Comparison of ENCODE assay signal across 12 cellular contexts in the genomic region with DNA sequence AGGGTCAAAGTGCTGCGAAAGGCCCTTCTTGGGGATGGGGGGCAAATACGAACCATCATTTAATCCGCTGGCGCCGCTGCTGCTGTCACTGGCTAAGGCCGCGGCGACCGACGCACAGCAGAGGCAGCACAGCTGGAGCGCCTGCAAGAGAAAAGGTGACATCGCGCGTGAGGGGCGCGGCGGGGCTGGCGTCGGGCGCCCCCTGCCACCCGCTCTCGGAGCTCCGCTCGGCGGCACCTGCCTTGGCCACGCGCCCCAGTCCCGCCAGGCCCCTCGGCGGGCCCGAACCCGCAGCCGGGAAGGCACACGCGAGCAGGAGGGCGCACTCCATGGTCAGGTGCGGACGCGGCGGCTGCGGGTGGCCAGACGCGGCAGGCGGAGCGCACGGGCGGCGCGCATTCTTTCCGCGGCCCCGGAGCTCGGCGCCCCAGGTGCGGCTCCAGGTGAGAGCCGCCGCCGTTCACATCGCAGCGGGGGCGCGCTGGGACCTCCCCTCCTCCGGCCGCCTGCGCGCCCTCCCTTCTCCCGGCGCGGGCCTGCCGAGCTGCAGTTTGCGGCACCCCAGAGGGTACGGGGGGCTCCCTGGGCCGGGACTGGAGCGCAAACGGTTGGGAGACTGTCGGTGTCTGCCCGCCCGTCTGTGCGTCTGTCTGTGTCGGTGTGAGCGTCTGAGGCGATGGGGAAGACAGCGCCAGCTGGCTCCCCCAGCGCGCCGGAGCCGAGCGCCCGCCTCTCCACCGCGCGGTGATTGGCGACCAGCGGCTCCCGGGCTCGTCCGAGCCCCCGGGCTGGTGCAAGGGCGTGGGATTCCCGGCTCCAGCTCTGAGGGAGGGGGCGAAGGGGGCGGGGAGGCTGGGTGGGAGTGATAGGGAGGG. TPM values are rescaled to one million over a fixed set of nuclear protein-coding genes. Genes with fewer than 3 reads are reported as not detected.
DNase-seq lines count a peak whose midpoint lies in the region; ATAC-seq and TF ChIP-seq lines count a peak whose summit lies in the region.
"Had no signal": no experiment of that assay in that cellular context is flagged by ENCODE, and none has a peak within 500 bp of the region (broad histone marks: within the 10 kb centered on the region; RNA-seq: fewer than 3 reads in every experiment).

A gene with protein sequence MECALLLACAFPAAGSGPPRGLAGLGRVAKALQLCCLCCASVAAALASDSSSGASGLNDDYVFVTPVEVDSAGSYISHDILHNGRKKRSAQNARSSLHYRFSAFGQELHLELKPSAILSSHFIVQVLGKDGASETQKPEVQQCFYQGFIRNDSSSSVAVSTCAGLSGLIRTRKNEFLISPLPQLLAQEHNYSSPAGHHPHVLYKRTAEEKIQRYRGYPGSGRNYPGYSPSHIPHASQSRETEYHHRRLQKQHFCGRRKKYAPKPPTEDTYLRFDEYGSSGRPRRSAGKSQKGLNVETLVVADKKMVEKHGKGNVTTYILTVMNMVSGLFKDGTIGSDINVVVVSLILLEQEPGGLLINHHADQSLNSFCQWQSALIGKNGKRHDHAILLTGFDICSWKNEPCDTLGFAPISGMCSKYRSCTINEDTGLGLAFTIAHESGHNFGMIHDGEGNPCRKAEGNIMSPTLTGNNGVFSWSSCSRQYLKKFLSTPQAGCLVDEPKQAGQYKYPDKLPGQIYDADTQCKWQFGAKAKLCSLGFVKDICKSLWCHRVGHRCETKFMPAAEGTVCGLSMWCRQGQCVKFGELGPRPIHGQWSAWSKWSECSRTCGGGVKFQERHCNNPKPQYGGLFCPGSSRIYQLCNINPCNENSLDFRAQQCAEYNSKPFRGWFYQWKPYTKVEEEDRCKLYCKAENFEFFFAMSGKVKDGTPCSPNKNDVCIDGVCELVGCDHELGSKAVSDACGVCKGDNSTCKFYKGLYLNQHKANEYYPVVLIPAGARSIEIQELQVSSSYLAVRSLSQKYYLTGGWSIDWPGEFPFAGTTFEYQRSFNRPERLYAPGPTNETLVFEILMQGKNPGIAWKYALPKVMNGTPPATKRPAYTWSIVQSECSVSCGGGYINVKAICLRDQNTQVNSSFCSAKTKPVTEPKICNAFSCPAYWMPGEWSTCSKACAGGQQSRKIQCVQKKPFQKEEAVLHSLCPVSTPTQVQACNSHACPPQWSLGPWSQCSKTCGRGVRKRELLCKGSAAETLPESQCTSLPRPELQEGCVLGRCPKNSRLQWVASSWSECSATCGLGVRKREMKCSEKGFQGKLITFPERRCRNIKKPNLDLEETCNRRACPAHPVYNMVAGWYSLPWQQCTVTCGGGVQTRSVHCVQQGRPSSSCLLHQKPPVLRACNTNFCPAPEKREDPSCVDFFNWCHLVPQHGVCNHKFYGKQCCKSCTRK (N-terminal part only) (minus strand): TSS at position 670 of the 875 bp plus-strand sequence. CDS start 339 bp downstream, at position 331.

- WGBS in ectodermal cell, 2 experiments = 0 to 1% methylated on average over 102 of the region's 102 CpGs

- H3K4me1 Mint-ChIP-seq in neural crest cell = peaks cover 11% of the 10 kb centered on the region
- no peaks in the 10 kb centered on the region for H3K4me1 Mint-ChIP-seq in naive thymus-derived CD8-positive, alpha-beta T cell

- H3K36me3 Mint-ChIP-seq in neural crest cell (ENCODE audit: low read depth) = no peaks in the 10 kb centered on the region
- H3K36me3 Mint-ChIP-seq in naive thymus-derived CD8-positive, alpha-beta T cell = peaks cover 0 to 7% (median 3%) of the 10 kb centered on the region in 3 donors

- TF ChIP-seq CTCF in LNCaP clone FGC (IDR thresholded peaks at IDR 0.05; ENCODE audit: control insufficient read depth, extremely low read depth, insufficient read depth) (0 out of 2 replicates have a peak, but pooled peaks have one; percentile 14), neural crest cell (conservative IDR thresholded peaks at IDR 0.05) (no peak)

- peaks cover 64% of the 10 kb centered on the region for H3K27me3 ChIP-seq in ectodermal cell (ENCODE audit: control insufficient read depth, insufficient read depth, low read length, poor library complexity, severe bottlenecking)

- H3K4me3 ChIP-seq in LNCaP clone FGC (ENCODE audit: low read depth, low read length) (no peak within 1 kb of the TSS), ectodermal cell (ENCODE audit: insufficient read depth, low read depth, low read length) (peak within 1 kb of the TSS; percentile 54)

- POLR2A ChIA-PET in naive thymus-derived CD8-positive, alpha-beta T cell (lab: Charles Lee) = no interaction called here

- H3K9me3 ChIP-seq in ectodermal cell (ENCODE audit: control insufficient read depth, low read length) = no peaks in the 10 kb centered on the region

- H3K9me3 Mint-ChIP-seq in neural crest cell = no peaks in the 10 kb centered on the region
- H3K9me3 Mint-ChIP-seq in naive thymus-derived CD8-positive, alpha-beta T cell = peaks cover 0 to 3% (median 0%) of the 10 kb centered on the region in 9 donors
- H3K9me3 Mint-ChIP-seq: naive B cell had no signal

- H3K27ac ChIP-seq in ectodermal cell (ENCODE audit: insufficient read depth, low read depth, low read length, poor library complexity, severe bottlenecking) = no peak within 1 kb of the TSS

- ATAC-seq in HG03045 (IDR thresholded peaks at IDR 0.05; ENCODE audit: unreplicated experiment) = no peak
- no peak for ATAC-seq in naive thymus-derived CD8-positive, alpha-beta T cell
- ATAC-seq in HG02571 (IDR thresholded peaks at IDR 0.05; ENCODE audit: unreplicated experiment) = no peak
- no peak for ATAC-seq in HG02973 (IDR thresholded peaks at IDR 0.05; ENCODE audit: unreplicated experiment)

- peaks cover 90% of the 10 kb centered on the region for H3K27me3 Mint-ChIP-seq in neural crest cell (ENCODE audit: low read depth)
- H3K27me3 Mint-ChIP-seq in naive thymus-derived CD8-positive, alpha-beta T cell = peaks cover 23 to 50% (median 40%) of the 10 kb centered on the region in 5 donors

- H3K27ac Mint-ChIP-seq in neural crest cell (ENCODE audit: unreplicated experiment) = no peak within 1 kb of the TSS
- H3K27ac Mint-ChIP-seq in naive thymus-derived CD8-positive, alpha-beta T cell = no peak within 1 kb of the TSS
- H3K27ac Mint-ChIP-seq: naive B cell had no signal

- H3K4me3 Mint-ChIP-seq in neural crest cell = peak within 1 kb of the TSS; percentile 32
- no peak within 1 kb of the TSS for H3K4me3 Mint-ChIP-seq in naive thymus-derived CD8-positive, alpha-beta T cell

- peak; percentile 16 for DNase-seq in Daoy (ENCODE audit: low read depth)
- no peak for DNase-seq in LNCaP clone FGC (ENCODE audit: low read depth)
- DNase-seq in neural crest cell (ENCODE audit: low read depth, low spot score) = no peak
- no peak for DNase-seq in naive thymus-derived CD8-positive, alpha-beta T cell
- DNase-seq: HCEC 1CT; naive B cell; NCI-H446; stimulated activated CD4-positive, alpha-beta T cell treated with anti-CD3 and anti-CD28 coated beads, Interleukin-1b, Interleukin-23, amount 100 ng/mL, for 48 hours had no signal

- H3K4me1 ChIP-seq in ectodermal cell (ENCODE audit: control insufficient read depth, insufficient read depth, low read length) = peaks cover 4% of the 10 kb centered on the region

- no peaks in the 10 kb centered on the region for H3K36me3 ChIP-seq in ectodermal cell (ENCODE audit: control insufficient read depth, insufficient read depth, low read length)

RNA-seq across cellular contexts. Expression of the gene that starts here (rescaled TPM):
- 0.51 and 1.7 TPM in 2 replicates for total RNA-seq in Daoy (2014; rRNA removed; shearing (Covaris generic))
- polyA plus RNA-seq in ectodermal cell (2013, experiment 1 of 4) = 0.59 TPM
- 1.6 TPM for polyA plus RNA-seq in ectodermal cell (2013, experiment 2 of 4)
- polyA plus RNA-seq in ectodermal cell (2013, experiment 3 of 4) = 0.80 TPM
- polyA plus RNA-seq in ectodermal cell (2013, experiment 4 of 4) = 1.3 TPM
- total RNA-seq in neural crest cell = 0.12 TPM in 1 of 2 replicates, not detected in the other
- not detected for total RNA-seq in naive thymus-derived CD8-positive, alpha-beta T cell
- polyA plus RNA-seq in naive thymus-derived CD8-positive, alpha-beta T cell = not detected
